8 cellular contexts compared by ENCODE assay signal in genomic region chr3:66138336-66139234, GRCh38.
A peak's percentile ranks its signal among the peaks of the same experiment; 100 is the strongest.
DNase-seq lines count a peak whose midpoint lies in the region; ATAC-seq and TF ChIP-seq lines count a peak whose summit lies in the region.

No MANE protein-coding gene starts in this region.

- peak; percentile 67 for DNase-seq in A172 (ENCODE audit: low spot score)
- DNase-seq in GM10248 (ENCODE audit: extremely low spot score), result peak; percentile 39
- DNase-seq in Kasumi-1 (lab: John Stamatoyannopoulos, UW), result peak; percentile 55 to 60
- DNase-seq in RWPE2 (ENCODE audit: low spot score), result no peak
- DNase-seq in endothelial cell (ENCODE audit: low spot score), result peak; percentile 68
- peak; percentile 65 for DNase-seq in medulla oblongata (ENCODE audit: extremely low spot score)
- DNase-seq in OCI-M2 (lab: John Stamatoyannopoulos, UW; ENCODE audit: unreplicated experiment), result no peak
- DNase-seq in posterior vena cava (ENCODE audit: low spot score), result no peak

- no peaks in the 10 kb centered on the region for H3K9me3 ChIP-seq in RWPE2 (ENCODE audit: severe bottlenecking)

- H3K36me3 Mint-ChIP-seq in endothelial cell (ENCODE audit: low read depth, unreplicated experiment), result no peaks in the 10 kb centered on the region

- ATAC-seq in RWPE2 (ENCODE audit: low read depth), result peak; percentile 83

- TF ChIP-seq CTCF in GM10248 (IDR thresholded peaks at IDR 0.05; ENCODE audit: control extremely low read depth, extremely low read depth, low read depth, missing control alignments), result peak; percentile 61
- peak; percentile 82 for TF ChIP-seq CTCF in RWPE2 (IDR thresholded peaks at IDR 0.05; ENCODE audit: poor library complexity, severe bottlenecking)
- peak; percentile 58 for TF ChIP-seq CTCF in endothelial cell (IDR thresholded peaks at IDR 0.05; ENCODE audit: unreplicated experiment)

- H3K27me3 Mint-ChIP-seq in endothelial cell (ENCODE audit: unreplicated experiment), result no peaks in the 10 kb centered on the region

- H3K4me1 Mint-ChIP-seq in endothelial cell (ENCODE audit: unreplicated experiment), result peaks cover 8% of the 10 kb centered on the region

- no peak overlapping the region for H3K27ac ChIP-seq in RWPE2 (ENCODE audit: poor library complexity, severe bottlenecking)

- no peak overlapping the region for H3K4me3 ChIP-seq in RWPE2 (ENCODE audit: severe bottlenecking)

- no peaks in the 10 kb centered on the region for H3K4me1 ChIP-seq in RWPE2 (ENCODE audit: insufficient read depth, poor library complexity, severe bottlenecking)

- CTCF ChIA-PET in GM10248 (lab: Yijun Ruan, JAX), result interaction anchor here (0.8 to 2.2 kb wide), 5 partner anchors 11 to 463 kb away, joined by 3 to 7 read pairs (median 3); no protein-coding TSS in a partner anchor

- intact Hi-C loops in posterior vena cava (cut with DNase I), result loop anchor here (5.0 to 10.0 kb wide), 2 partner anchors 351 to 354 kb away; no protein-coding TSS in a partner anchor

- no peaks in the 10 kb centered on the region for H3K36me3 ChIP-seq in RWPE2 (ENCODE audit: low read depth)

- no peak overlapping the region for H3K4me3 Mint-ChIP-seq in endothelial cell (ENCODE audit: unreplicated experiment)

- no peaks in the 10 kb centered on the region for H3K9me3 Mint-ChIP-seq in endothelial cell (ENCODE audit: unreplicated experiment)

- no peak overlapping the region for H3K27ac Mint-ChIP-seq in endothelial cell (ENCODE audit: unreplicated experiment)

- POLR2A ChIA-PET in GM10248 (lab: Yijun Ruan, JAX), result no interaction called here

- H3K27me3 ChIP-seq in RWPE2 (ENCODE audit: insufficient read depth, poor library complexity, severe bottlenecking), result no peaks in the 10 kb centered on the region

Comparison
In these comparisons a context has a peak if more than half of its experiments do, and no peak if none do; other contexts are left out.
1. DNase-seq: peak in A172 (single experiment), GM10248 (single experiment), Kasumi-1 (2 of 2), endothelial cell (single experiment) and medulla oblongata (single experiment); none in RWPE2 (single experiment), OCI-M2 (single experiment) and posterior vena cava (single experiment).
2. Peak in every context shown above with its lines, with median percentiles within 50 percentile points of each other: CTCF ChIP-seq.